1 cellular context compared by ENCODE assay signal in genomic region chr10:80078448-80079311, GRCh38.
TF ChIP-seq lines count a peak whose summit lies in the region.

TSS of gene TMEM254 (plus strand) at chr10:80078665. CDS start at chr10:80078700, 35 bp downstream.

TF ChIP-seq in HepG2, 621 proteins besides CTCF, POLR2A, EP300 and RAD21 (continued from another document and continues in another):
- TF ChIP-seq MTERF4 (CRISPR knock-in tag; IDR thresholded peaks at IDR 0.05) (peak; percentile 82; the same call in 1 of the 2 replicates), BCL6 (CRISPR knock-in tag; IDR thresholded peaks at IDR 0.05) (no peak; the same call in 1 of the 2 replicates), TFAP4 (IDR thresholded peaks at IDR 0.05; ENCODE audit: borderline replicate concordance, low read depth) (no peak), SP4 (CRISPR knock-in tag; IDR thresholded peaks at IDR 0.05) (peak; percentile 51), HHEX (CRISPR knock-in tag; IDR thresholded peaks at IDR 0.05) (no peak), ZNF180 (CRISPR knock-in tag; IDR thresholded peaks at IDR 0.05; ENCODE audit: borderline replicate concordance, low read depth) (no peak), ZSCAN12 (CRISPR knock-in tag; IDR thresholded peaks at IDR 0.05) (no peak), MEIS1 (CRISPR knock-in tag; IDR thresholded peaks at IDR 0.05; ENCODE audit: borderline replicate concordance) (no peak; the same call in 1 of the 2 replicates), MED13 (CRISPR knock-in tag; IDR thresholded peaks at IDR 0.05) (no peak), JARID2 (CRISPR knock-in tag; IDR thresholded peaks at IDR 0.05; ENCODE audit: insufficient replicate concordance) (no peak), KLF6 (CRISPR knock-in tag; IDR thresholded peaks at IDR 0.05) (0 out of 2 replicates have a peak, but pooled peaks have one; percentile 18), ZNF264 (CRISPR knock-in tag; IDR thresholded peaks at IDR 0.05) (no peak), HOXA3 (CRISPR knock-in tag; IDR thresholded peaks at IDR 0.05) (no peak), JUND (CRISPR knock-in tag; IDR thresholded peaks at IDR 0.05) (no peak), KAT7 (CRISPR knock-in tag; IDR thresholded peaks at IDR 0.05; ENCODE audit: borderline replicate concordance) (no peak), NAIF1 (CRISPR knock-in tag; IDR thresholded peaks at IDR 0.05; ENCODE audit: borderline replicate concordance) (peak; percentile 97), ARHGAP35 (CRISPR knock-in tag; IDR thresholded peaks at IDR 0.05; ENCODE audit: borderline replicate concordance) (peak; percentile 73), EED (CRISPR knock-in tag; IDR thresholded peaks at IDR 0.05) (no peak), TGIF2 (CRISPR knock-in tag; IDR thresholded peaks at IDR 0.05) (0 out of 2 replicates have a peak, but pooled peaks have one; percentile 42), DR1 (CRISPR knock-in tag; IDR thresholded peaks at IDR 0.05) (no peak), ZNF138 (CRISPR knock-in tag; IDR thresholded peaks at IDR 0.05; ENCODE audit: low read depth) (no peak), ZNF280B (CRISPR knock-in tag; IDR thresholded peaks at IDR 0.05; ENCODE audit: borderline replicate concordance) (no peak), NR0B2 (CRISPR knock-in tag; IDR thresholded peaks at IDR 0.05) (peak; percentile 20), MLX (CRISPR knock-in tag; IDR thresholded peaks at IDR 0.05) (no peak), PBX2 (CRISPR knock-in tag; IDR thresholded peaks at IDR 0.05) (no peak), ZFY (CRISPR knock-in tag; IDR thresholded peaks at IDR 0.05) (peak; percentile 91), SNAPC4 (CRISPR knock-in tag; IDR thresholded peaks at IDR 0.05) (peak; percentile 44; the same call in 1 of the 2 replicates), RFXAP (CRISPR knock-in tag; IDR thresholded peaks at IDR 0.05; ENCODE audit: borderline replicate concordance) (no peak), UBTF (CRISPR knock-in tag; IDR thresholded peaks at IDR 0.05) (peak; percentile 98), ZKSCAN8 (CRISPR knock-in tag; IDR thresholded peaks at IDR 0.05; ENCODE audit: borderline replicate concordance) (no peak), LRRFIP1 (CRISPR knock-in tag; conservative IDR thresholded peaks at IDR 0.05) (0 out of 2 replicates have a peak, but pooled peaks have one; percentile 17), ZNF703 (CRISPR knock-in tag; IDR thresholded peaks at IDR 0.05; ENCODE audit: borderline replicate concordance) (0 out of 2 replicates have a peak, but pooled peaks have one; percentile 53), TAF1 (CRISPR knock-in tag; IDR thresholded peaks at IDR 0.05) (peak; percentile 74), MEIS2 (CRISPR knock-in tag; IDR thresholded peaks at IDR 0.05) (peak; percentile 24; the same call in 1 of the 2 replicates), RXRA (CRISPR knock-in tag; IDR thresholded peaks at IDR 0.05) (peak; percentile 73; the same call in 1 of the 2 replicates), ZBED4 (CRISPR knock-in tag; IDR thresholded peaks at IDR 0.05; ENCODE audit: borderline replicate concordance) (no peak)
